8 cellular contexts compared by ENCODE assay signal in the genomic region with DNA sequence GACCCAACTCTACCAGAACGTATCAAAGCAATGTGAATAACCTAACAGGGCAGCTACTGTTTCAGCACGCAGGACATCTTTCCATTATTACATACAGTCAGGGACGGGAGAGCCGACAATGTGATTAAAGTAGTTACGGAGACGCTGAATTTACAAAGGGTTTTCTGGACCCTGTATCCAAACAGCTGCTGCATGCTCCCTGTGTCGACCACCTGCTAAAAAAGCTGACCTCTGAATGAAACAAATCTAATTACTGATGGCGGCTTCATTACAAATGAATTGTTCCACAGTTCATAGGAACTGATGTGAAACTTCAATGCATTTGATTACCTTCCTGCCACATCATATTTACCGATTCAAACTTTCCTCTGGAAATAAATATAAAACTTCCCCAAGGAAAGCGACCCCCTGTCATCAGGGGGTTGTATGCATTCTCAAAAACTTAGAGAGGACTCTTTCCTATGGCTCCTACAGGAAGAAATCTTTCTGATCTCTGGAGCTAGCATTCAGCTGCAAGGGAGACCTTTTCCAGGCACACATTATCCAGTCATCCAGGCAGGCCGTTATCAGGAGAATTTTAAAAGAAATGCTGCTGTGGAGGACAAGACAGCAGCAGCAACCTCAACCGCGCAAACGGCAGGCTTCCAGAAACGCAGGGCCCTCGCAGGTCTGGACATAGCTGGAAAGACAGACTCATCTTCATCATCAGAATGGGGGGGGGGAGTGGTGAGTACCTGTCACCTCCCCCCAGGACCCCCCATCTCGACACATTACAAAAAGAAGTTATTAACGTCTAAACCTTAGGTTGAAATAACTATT. TPM values are rescaled to one million over a fixed set of nuclear protein-coding genes. Genes with fewer than 3 reads are reported as not detected.
DNase-seq lines count a peak whose midpoint lies in the region; ATAC-seq and TF ChIP-seq lines count a peak whose summit lies in the region.

No MANE protein-coding gene starts in this region.

- CTCF ChIA-PET in HCT116 (lab: Charles Lee) = interaction anchor here (0.7 to 1.8 kb wide), 3 partner anchors 378 to 1759 kb away, joined by 3 to 5 read pairs (median 3); no protein-coding TSS in a partner anchor
- CTCF ChIA-PET in activated CD4-positive, alpha-beta T cell treated with anti-CD3 and anti-CD28 coated beads, Interleukin-2, amount 10 ng/mL, durations not matched to agents 7 days and 5 days (lab: Charles Lee) = interaction anchor here (0.6 kb wide), 1 partner anchor 1113 kb away, joined by 4 read pairs; no protein-coding TSS in a partner anchor

- H3K27me3 Mint-ChIP-seq in activated CD4-positive, alpha-beta T cell treated with anti-CD3 and anti-CD28 coated beads, Interleukin-2, amount 10 ng/mL, durations not matched to agents 7 days and 5 days = peaks cover 55% of the 10 kb centered on the region
- H3K27me3 Mint-ChIP-seq in stimulated activated memory B cell treated with anti-CD40 and anti-IgM and Interleukin-4, amounts not matched to agents 10 μg/mL and 1 μg/mL and 100 μg/mL, for 72 hours = peaks cover 50% of the 10 kb centered on the region

- TF ChIP-seq RAD21 in HCT116 (IDR thresholded peaks at IDR 0.05; ENCODE audit: low read depth) = no peak

- H3K27me3 ChIP-seq in HCT116 (ENCODE audit: insufficient read depth, low read length) = no peaks in the 10 kb centered on the region
- H3K27me3 ChIP-seq in adipocyte (replicated peaks; ENCODE audit: control insufficient read depth, insufficient read depth, low read length) = no peaks in the 10 kb centered on the region
- H3K27me3 ChIP-seq in iPS-20b (ENCODE audit: insufficient read depth, low read length) = peaks cover 50% of the 10 kb centered on the region
- peaks cover 0 to 60% (median 25%) of the 10 kb centered on the region in 7 donors for H3K27me3 ChIP-seq in spleen (replicated peaks in 1 of 7)

- no peaks in the 10 kb centered on the region for H3K9me3 Mint-ChIP-seq in activated CD4-positive, alpha-beta T cell treated with anti-CD3 and anti-CD28 coated beads, Interleukin-2, amount 10 ng/mL, durations not matched to agents 7 days and 5 days
- no peaks in the 10 kb centered on the region for H3K9me3 Mint-ChIP-seq in stimulated activated memory B cell treated with anti-CD40 and anti-IgM and Interleukin-4, amounts not matched to agents 10 μg/mL and 1 μg/mL and 100 μg/mL, for 72 hours

- H3K36me3 ChIP-seq in HCT116 (ENCODE audit: control insufficient read depth in 1 of 2, insufficient read depth in 2 of 2, low read length in 2 of 2) = peaks cover 0 to 3% of the 10 kb centered on the region in 2 experiments; a peak in 2 of 4 replicates
- H3K36me3 ChIP-seq in adipocyte (ENCODE audit: control insufficient read depth, insufficient read depth, low read length, severe bottlenecking) = no peaks in the 10 kb centered on the region
- H3K36me3 ChIP-seq in iPS-20b (ENCODE audit: insufficient read depth, low read depth, low read length) = no peaks in the 10 kb centered on the region
- no peaks in the 10 kb centered on the region for H3K36me3 ChIP-seq in spleen

- no peak for ATAC-seq in HCT116
- ATAC-seq in GM19351 (IDR thresholded peaks at IDR 0.05; ENCODE audit: unreplicated experiment) = no peak
- ATAC-seq in stimulated activated memory B cell treated with anti-CD40 and anti-IgM and Interleukin-4, amounts not matched to agents 10 μg/mL and 1 μg/mL and 100 μg/mL, for 72 hours = no peak
- ATAC-seq in HG02623 (IDR thresholded peaks at IDR 0.05; ENCODE audit: unreplicated experiment) = no peak

- peaks cover 16% of the 10 kb centered on the region for H3K4me1 Mint-ChIP-seq in activated CD4-positive, alpha-beta T cell treated with anti-CD3 and anti-CD28 coated beads, Interleukin-2, amount 10 ng/mL, durations not matched to agents 7 days and 5 days
- H3K4me1 Mint-ChIP-seq in stimulated activated memory B cell treated with anti-CD40 and anti-IgM and Interleukin-4, amounts not matched to agents 10 μg/mL and 1 μg/mL and 100 μg/mL, for 72 hours = peaks cover 21% of the 10 kb centered on the region

- no peak overlapping the region for H3K27ac Mint-ChIP-seq in activated CD4-positive, alpha-beta T cell treated with anti-CD3 and anti-CD28 coated beads, Interleukin-2, amount 10 ng/mL, durations not matched to agents 7 days and 5 days
- H3K27ac Mint-ChIP-seq in stimulated activated memory B cell treated with anti-CD40 and anti-IgM and Interleukin-4, amounts not matched to agents 10 μg/mL and 1 μg/mL and 100 μg/mL, for 72 hours = no peak overlapping the region

- H3K4me1 ChIP-seq in HCT116 (ENCODE audit: control insufficient read depth in 1 of 2, insufficient read depth in 2 of 2, low read length in 2 of 2) = peaks cover 13 to 29% of the 10 kb centered on the region in 2 experiments
- H3K4me1 ChIP-seq in adipocyte (ENCODE audit: control insufficient read depth, insufficient read depth, low read length) = peaks cover 9% of the 10 kb centered on the region
- peaks cover 51% of the 10 kb centered on the region for H3K4me1 ChIP-seq in iPS-20b (ENCODE audit: insufficient read depth, low read length)
- peaks cover 14 to 45% (median 37%) of the 10 kb centered on the region in 6 donors for H3K4me1 ChIP-seq in spleen

- peak overlapping the region; percentile 81 for H3K4me2 ChIP-seq in HCT116 (ENCODE audit: low read length)

- peaks cover 13% of the 10 kb centered on the region; the same call in 1 of the 2 replicates for H4K20me1 ChIP-seq in HCT116 (ENCODE audit: insufficient read depth)

- no TSS peak for BruUV-seq in HCT116 (replicated peaks; lab: Mats Ljungman, UMichigan)

- intact Hi-C loops in HCT116 (cut with micrococcal nuclease) (loop anchor here (5.0 to 10.0 kb wide), 6 partner anchors 435 to 1328 kb away; no protein-coding TSS in a partner anchor), spleen (cut with DNase I; ENCODE audit: low total_unique reads) (no loop called here)

- H3K79me2 ChIP-seq in HCT116 (ENCODE audit: insufficient read depth, low read length) = peaks cover 75% of the 10 kb centered on the region

- RAD21 ChIA-PET in HCT116 (lab: Charles Lee; ENCODE audit: low non-redundant PET in 1 of 2, low total read pairs in 2 of 2, uncharacterized antibody in 2 of 2, unreplicated experiment in 2 of 2) = interaction anchor here in 1 of 2 experiments (0.6 kb wide), 1 partner anchor 227 kb away, joined by 3 read pairs; no protein-coding TSS in a partner anchor

- POLR2A ChIA-PET in HCT116 (lab: Charles Lee) = no interaction called here
- POLR2A ChIA-PET in activated CD4-positive, alpha-beta T cell treated with anti-CD3 and anti-CD28 coated beads, Interleukin-2, amount 10 ng/mL, durations not matched to agents 7 days and 5 days (lab: Charles Lee) = no interaction called here

- no peak for TF ChIP-seq CTCF in HCT116 (IDR thresholded peaks at IDR 0.05 in 2 of 3, conservative IDR thresholded peaks at IDR 0.05 in 1 of 3; ENCODE audit: borderline replicate concordance in 1 of 3, insufficient read depth in 1 of 3, low read depth in 2 of 3, low read length in 2 of 3)
- no peak for TF ChIP-seq CTCF in spleen (IDR thresholded peaks at IDR 0.05 in 8 of 11, conservative IDR thresholded peaks at IDR 0.05 in 3 of 11)

- DNase-seq in HCT116 (ENCODE audit: low read depth, low spot score) (no peak), adipocyte (ENCODE audit: low read depth) (peak; percentile 55), spleen (peak; percentile 46)
- DNase-seq in activated CD4-positive, alpha-beta T cell treated with anti-CD3 and anti-CD28 coated beads, Interleukin-2, amount 10 ng/mL, durations not matched to agents 7 days and 5 days = no peak

- peak overlapping the region; percentile 22 to 90 for H3K4me3 ChIP-seq in HCT116 (replicated peaks in 1 of 2; ENCODE audit: low read depth in 1 of 2, low read length in 2 of 2)
- peak overlapping the region; percentile 73 for H3K4me3 ChIP-seq in adipocyte (ENCODE audit: low read length)
- H3K4me3 ChIP-seq in iPS-20b (ENCODE audit: low read length) = peak overlapping the region; percentile 75
- peak overlapping the region; percentile 21 to 96 (median 86) for H3K4me3 ChIP-seq in spleen

- no peaks in the 10 kb centered on the region for H3K36me3 Mint-ChIP-seq in activated CD4-positive, alpha-beta T cell treated with anti-CD3 and anti-CD28 coated beads, Interleukin-2, amount 10 ng/mL, durations not matched to agents 7 days and 5 days (ENCODE audit: low read depth)
- no peaks in the 10 kb centered on the region for H3K36me3 Mint-ChIP-seq in stimulated activated memory B cell treated with anti-CD40 and anti-IgM and Interleukin-4, amounts not matched to agents 10 μg/mL and 1 μg/mL and 100 μg/mL, for 72 hours

- no peak overlapping the region for H2AFZ ChIP-seq in HCT116 (ENCODE audit: low read depth, low read length, poor library complexity, severe bottlenecking)

- H3K9me2 ChIP-seq in HCT116 (ENCODE audit: insufficient read depth) = no peaks in the 10 kb centered on the region

- no peaks in the 10 kb centered on the region for H3K9me3 ChIP-seq in HCT116 (ENCODE audit: control insufficient read depth in 1 of 2, insufficient read depth in 1 of 2, low read depth in 1 of 2, low read length in 2 of 2)
- H3K9me3 ChIP-seq in adipocyte (ENCODE audit: control insufficient read depth, low read length) = no peaks in the 10 kb centered on the region
- no peaks in the 10 kb centered on the region for H3K9me3 ChIP-seq in iPS-20b (ENCODE audit: insufficient read depth, low read depth, low read length)
- H3K9me3 ChIP-seq in spleen = no peaks in the 10 kb centered on the region

- no peak overlapping the region for H3K4me3 Mint-ChIP-seq in activated CD4-positive, alpha-beta T cell treated with anti-CD3 and anti-CD28 coated beads, Interleukin-2, amount 10 ng/mL, durations not matched to agents 7 days and 5 days
- no peak overlapping the region for H3K4me3 Mint-ChIP-seq in stimulated activated memory B cell treated with anti-CD40 and anti-IgM and Interleukin-4, amounts not matched to agents 10 μg/mL and 1 μg/mL and 100 μg/mL, for 72 hours

- no peak overlapping the region; the same call in 1 of the 2 replicates for H3K27ac ChIP-seq in HCT116 (ENCODE audit: low read depth, low read length)
- H3K27ac ChIP-seq in iPS-20b (ENCODE audit: low read length) = no peak overlapping the region
- peak overlapping the region in 2 of 8 donors; percentile 64 to 65 for H3K27ac ChIP-seq in spleen

- WGBS in spleen, 5 donors = 22 to 32% (median 28%) methylated on average over 18 of the region's 18 CpGs

- TF ChIP-seq POLR2A in HCT116 (IDR thresholded peaks at IDR 0.05; ENCODE audit: borderline replicate concordance, extremely low read depth, insufficient read depth, insufficient read length) = no peak
- no peak for TF ChIP-seq POLR2A in spleen (IDR thresholded peaks at IDR 0.05)

- H3K9ac ChIP-seq in HCT116 (ENCODE audit: low read length) = peak overlapping the region; percentile 75; the same call in 1 of the 2 replicates
- H3K9ac ChIP-seq in adipocyte (ENCODE audit: low read length) = peak overlapping the region; percentile 34
- H3K9ac ChIP-seq in iPS-20b (ENCODE audit: low read depth, low read length) = peak overlapping the region; percentile 49; the same call in 1 of the 2 replicates

RNA-seq across cellular contexts. Expression of a gene that starts 3.1 kb away (rescaled TPM):
- 30.9 TPM for total RNA-seq in HCT116 (2021; ENCODE audit: unreplicated experiment)
- 13.5 and 18.0 TPM in 2 replicates for polyA plus RNA-seq in HCT116 (2012)
- 10 to 100 TPM; 12.4 to 22.9 (median 17.6) TPM for total RNA-seq in spleen
- 1 to 10 TPM; 2.9 to 7.1 (median 6.8) TPM for polyA plus RNA-seq in spleen
- under 1 TPM; 0.04 to 0.10 TPM for total RNA-seq in activated CD4-positive, alpha-beta T cell treated with anti-CD3 and anti-CD28 coated beads, Interleukin-2, amount 10 ng/mL, durations not matched to agents 7 days and 5 days

RNA-seq across cellular contexts. Expression of a gene that starts 35.6 kb away (rescaled TPM):
- total RNA-seq in HCT116 (2021; ENCODE audit: unreplicated experiment) = 57.8 TPM
- 35.8 and 38.3 TPM in 2 replicates for polyA plus RNA-seq in HCT116 (2012)
- 100 to 1,000 TPM in 6 of 7 donors, 10 to 100 TPM in 1; 99.5 to 204 (median 128) TPM for total RNA-seq in spleen
- polyA plus RNA-seq in spleen = 100 to 1,000 TPM; 123 to 190 (median 141) TPM
- 100 to 1,000 TPM; 119 to 132 TPM for total RNA-seq in activated CD4-positive, alpha-beta T cell treated with anti-CD3 and anti-CD28 coated beads, Interleukin-2, amount 10 ng/mL, durations not matched to agents 7 days and 5 days

Comparison
In these comparisons a context has a peak if more than half of its experiments do, and no peak if none do; other contexts are left out.
1. DNase-seq: peak in adipocyte (single experiment) and spleen (single experiment); none in HCT116 (single experiment) and activated CD4-positive, alpha-beta T cell treated with anti-CD3 and anti-CD28 coated beads, Interleukin-2, amount 10 ng/mL, durations not matched to agents 7 days and 5 days (single experiment).
2. RNA of a gene that starts 3.1 kb away (total RNA-seq): 30.9 TPM in HCT116 (single experiment) and 12.4 to 22.9 TPM in spleen; 0.04 to 0.10 TPM in activated CD4-positive, alpha-beta T cell treated with anti-CD3 and anti-CD28 coated beads, Interleukin-2, amount 10 ng/mL, durations not matched to agents 7 days and 5 days; every median in the first group is over 10 times any median in the second.
3. Peak in every context shown above with its lines, with median percentiles within 50 percentile points of each other: H3K4me3 ChIP-seq and H3K9ac ChIP-seq.